ENCODE assay signal across 8 cellular contexts in genomic region chr15:80059786-80060489, GRCh38. TPM values are rescaled to one million over a fixed set of nuclear protein-coding genes. Genes with fewer than 3 reads are reported as not detected.
DNase-seq lines count a peak whose midpoint lies in the region; ATAC-seq, FAIRE-seq and TF ChIP-seq lines count a peak whose summit lies in the region.

No MANE protein-coding gene starts in this region.

- no peaks in the 10 kb centered on the region for H3K9me3 ChIP-seq in thyroid gland

- H3K27ac Mint-ChIP-seq in activated T-cell treated with anti-CD3 and anti-CD28 coated beads, Interleukin-2, amount 50 U/mL, for 24 hours: peak overlapping the region; percentile 93
- H3K27ac Mint-ChIP-seq in nephron progenitor cell: peak overlapping the region; percentile 93

- 0% methylated on average over 10 to 17 of the region's 72 CpGs for WGBS in thyroid gland, 2 donors

- peaks cover 48% of the 10 kb centered on the region for H3K4me1 Mint-ChIP-seq in activated T-cell treated with anti-CD3 and anti-CD28 coated beads, Interleukin-2, amount 50 U/mL, for 24 hours (ENCODE audit: low read depth)
- H3K4me1 Mint-ChIP-seq in nephron progenitor cell: peaks cover 32% of the 10 kb centered on the region

- DNase-seq in AG08396 (ENCODE audit: low spot score): peak; percentile 83
- DNase-seq in GM18507 (ENCODE audit: extremely low spot score, insufficient read length, low read depth): peak; percentile 35
- DNase-seq in NCI-H2196 (lab: John Stamatoyannopoulos, UW; ENCODE audit: unreplicated experiment): peak; percentile 62
- no peak for DNase-seq in activated T-cell treated with anti-CD3 and anti-CD28 coated beads, Interleukin-2, amount 50 U/mL, for 24 hours
- DNase-seq in fibroblast of the aortic adventitia (ENCODE audit: low read depth): no peak
- DNase-seq in nephron progenitor cell: peak; percentile 83
- peak; percentile 76 to 81 for DNase-seq in thyroid gland

- H3K4me3 Mint-ChIP-seq in activated T-cell treated with anti-CD3 and anti-CD28 coated beads, Interleukin-2, amount 50 U/mL, for 24 hours: peak overlapping the region; percentile 88
- H3K4me3 Mint-ChIP-seq in nephron progenitor cell: peak overlapping the region; percentile 89

- H3K9me3 Mint-ChIP-seq in activated T-cell treated with anti-CD3 and anti-CD28 coated beads, Interleukin-2, amount 50 U/mL, for 24 hours: no peaks in the 10 kb centered on the region
- peaks cover 6% of the 10 kb centered on the region for H3K9me3 Mint-ChIP-seq in nephron progenitor cell

- peaks cover 4 to 8% of the 10 kb centered on the region in 2 donors for H3K4me1 ChIP-seq in thyroid gland

- TF ChIP-seq CTCF in fibroblast of the aortic adventitia (IDR thresholded peaks at IDR 0.05; ENCODE audit: insufficient read depth, low read length) (no peak), nephron progenitor cell (IDR thresholded peaks at IDR 0.05) (no peak), thyroid gland (IDR thresholded peaks at IDR 0.05) (no peak)

- H3K27me3 Mint-ChIP-seq in activated T-cell treated with anti-CD3 and anti-CD28 coated beads, Interleukin-2, amount 50 U/mL, for 24 hours: no peaks in the 10 kb centered on the region
- peaks cover 26% of the 10 kb centered on the region for H3K27me3 Mint-ChIP-seq in nephron progenitor cell (ENCODE audit: low read depth, poor library complexity)

- peaks cover 6% of the 10 kb centered on the region for H3K36me3 Mint-ChIP-seq in activated T-cell treated with anti-CD3 and anti-CD28 coated beads, Interleukin-2, amount 50 U/mL, for 24 hours (ENCODE audit: low read depth)
- peaks cover 2% of the 10 kb centered on the region for H3K36me3 Mint-ChIP-seq in nephron progenitor cell (ENCODE audit: low read depth)

- H3K27ac ChIP-seq in thyroid gland: peak overlapping the region; percentile 84 to 97 (median 86)

- intact Hi-C loops in thyroid gland (cut with DNase I): loop anchor here (5.0 kb wide), 2 partner anchors 97 to 112 kb away; no protein-coding TSS in a partner anchor

- peak; percentile 61 for ATAC-seq in HG02885 (IDR thresholded peaks at IDR 0.05; ENCODE audit: poor library complexity, unreplicated experiment)

- no peak for TF ChIP-seq POLR2A in thyroid gland (IDR thresholded peaks at IDR 0.05)

- H3K4me3 ChIP-seq in fibroblast of the aortic adventitia (ENCODE audit: low read depth, low read length) (peak overlapping the region; percentile 73), thyroid gland (replicated peaks in 1 of 3) (peak overlapping the region; percentile 29 to 86 (median 48))

- no peaks in the 10 kb centered on the region for H3K27me3 ChIP-seq in thyroid gland

- H3K36me3 ChIP-seq in thyroid gland: no peaks in the 10 kb centered on the region

- no peak for FAIRE-seq in GM18507 (lab: Jason Lieb, UNC)

RNA-seq across cellular contexts. Expression of gene ZFAND6, which starts 0.5 kb away (rescaled TPM):
- total RNA-seq in fibroblast of the aortic adventitia (ENCODE audit: low replicate concordance) (27.2 and 125 TPM in 2 replicates), thyroid gland (100 to 1,000 TPM; 215 to 324 (median 226) TPM)

Comparison
In these comparisons a context has a peak if more than half of its experiments do, and no peak if none do; other contexts are left out.
1. DNase-seq: peak in AG08396 (single experiment), GM18507 (single experiment), NCI-H2196 (single experiment), nephron progenitor cell (single experiment) and thyroid gland (2 of 2); none in activated T-cell treated with anti-CD3 and anti-CD28 coated beads, Interleukin-2, amount 50 U/mL, for 24 hours (single experiment) and fibroblast of the aortic adventitia (single experiment).